18 cellular contexts compared by ENCODE assay signal in genomic region chr18:40121001-40121400, GRCh38.
DNase-seq lines count a peak whose midpoint lies in the region; ATAC-seq and TF ChIP-seq lines count a peak whose summit lies in the region.
"Had no signal": no experiment of that assay in that cellular context is flagged by ENCODE, and none has a peak within 500 bp of the region (broad histone marks: within the 10 kb centered on the region; RNA-seq: fewer than 3 reads in every experiment).

No MANE protein-coding gene starts in this region.

- no TSS peak for BruUV-seq in mammary epithelial cell (replicated peaks; lab: Mats Ljungman, UMichigan)
- BruUV-seq in MCF 10A (replicated peaks; lab: Mats Ljungman, UMichigan): no TSS peak

- 48% methylated on average over 2 of the region's 2 CpGs for WGBS in mammary epithelial cell (ENCODE audit: low coverage, missing lambda C conversion rate)

- POLR2A ChIA-PET in MCF 10A (lab: Yijun Ruan, JAX): no interaction called here

- H3K27me3 Mint-ChIP-seq in MCF 10A (ENCODE audit: insufficient read depth, unreplicated experiment): no peaks in the 10 kb centered on the region

- no peak overlapping the region for H3K4me3 Mint-ChIP-seq in MCF 10A (ENCODE audit: unreplicated experiment)
- H3K4me3 Mint-ChIP-seq: CD8-positive, alpha-beta memory T cell; GM23338 had no signal

- H3K9me3 Mint-ChIP-seq in MCF 10A (ENCODE audit: unreplicated experiment): peaks cover 7% of the 10 kb centered on the region

- in situ Hi-C loops in mammary epithelial cell (cut with MboI; ENCODE audit: low sequenced_read_pairs in 2 of 2): no loop called here

- H3K36me3 Mint-ChIP-seq in MCF 10A (ENCODE audit: insufficient read depth, unreplicated experiment): no peaks in the 10 kb centered on the region
- H3K36me3 Mint-ChIP-seq: CD8-positive, alpha-beta memory T cell had no signal

- H3K27ac ChIP-seq in mammary epithelial cell (ENCODE audit: insufficient read depth, low read depth, low read length) (no peak overlapping the region), foreskin keratinocyte (no peak overlapping the region), parathyroid adenoma (no peak overlapping the region)
- H3K27ac ChIP-seq: 22Rv1, BLaER1 had no signal

- no peak overlapping the region for H3K4me2 ChIP-seq in mammary epithelial cell (ENCODE audit: insufficient read depth, low read depth, low read length)
- no peak overlapping the region for H3K4me2 ChIP-seq in parathyroid adenoma (ENCODE audit: low read length)
- H3K4me2 ChIP-seq: BLaER1, GM23338 had no signal

- H3K27me3 ChIP-seq in mammary epithelial cell (ENCODE audit: insufficient read depth, low read length) (no peaks in the 10 kb centered on the region), foreskin keratinocyte (no peaks in the 10 kb centered on the region), parathyroid adenoma (ENCODE audit: control insufficient read depth, insufficient read depth, low read length) (no peaks in the 10 kb centered on the region)
- H3K27me3 ChIP-seq: BLaER1 had no signal

- H2AFZ ChIP-seq in mammary epithelial cell (ENCODE audit: low read depth, low read length) (no peak overlapping the region), parathyroid adenoma (peak overlapping the region; percentile 28)
- H2AFZ ChIP-seq: GM23338 had no signal

- no peaks in the 10 kb centered on the region for H3K4me1 ChIP-seq in mammary epithelial cell (ENCODE audit: insufficient read depth, low read length)
- peaks cover 5% of the 10 kb centered on the region for H3K4me1 ChIP-seq in foreskin keratinocyte
- H3K4me1 ChIP-seq in parathyroid adenoma: peaks cover 6% of the 10 kb centered on the region
- H3K4me1 ChIP-seq: BLaER1, Caco-2 had no signal

- H3K9ac ChIP-seq in mammary epithelial cell (ENCODE audit: insufficient read depth, low read length) (no peak overlapping the region), parathyroid adenoma (no peak overlapping the region)
- H3K9ac ChIP-seq: BLaER1 had no signal

- no peaks in the 10 kb centered on the region for H4K20me1 ChIP-seq in mammary epithelial cell (ENCODE audit: insufficient read depth, low read length)
- H4K20me1 ChIP-seq: BLaER1 had no signal

- intact Hi-C loops in mammary epithelial cell (cut with micrococcal nuclease): no loop called here
- intact Hi-C loops in MCF 10A (cut with micrococcal nuclease): no loop called here

- H3K36me3 ChIP-seq in mammary epithelial cell (ENCODE audit: insufficient read depth, low read length) (no peaks in the 10 kb centered on the region), parathyroid adenoma (ENCODE audit: control insufficient read depth, insufficient read depth, low read length) (no peaks in the 10 kb centered on the region)
- H3K36me3 ChIP-seq: BLaER1 had no signal

- H3K9me3 ChIP-seq in mammary epithelial cell (replicated peaks; ENCODE audit: insufficient read depth, low read length) (no peaks in the 10 kb centered on the region), parathyroid adenoma (ENCODE audit: control insufficient read depth, low read length) (no peaks in the 10 kb centered on the region)
- H3K9me3 ChIP-seq: Caco-2 had no signal

- H3K27ac Mint-ChIP-seq in MCF 10A (ENCODE audit: low read depth, unreplicated experiment): no peak overlapping the region
- H3K27ac Mint-ChIP-seq: CD8-positive, alpha-beta memory T cell; GM23338 had no signal

- DNase-seq in mammary epithelial cell: peak; percentile 2
- DNase-seq in MCF 10A (ENCODE audit: unreplicated experiment): no peak
- peak; percentile 54 for DNase-seq in SW480 (ENCODE audit: low spot score)
- DNase-seq in foreskin keratinocyte: peak; percentile 29 to 58
- DNase-seq: AML-193; Caco-2; CD8-positive, alpha-beta memory T cell; DMS53; GF-D8; H7 had no signal

- dilution Hi-C loops in mammary epithelial cell (cut with HindIII; ENCODE audit: low sequenced_read_pairs): no loop called here

- peaks cover 15% of the 10 kb centered on the region for H3K4me1 Mint-ChIP-seq in MCF 10A (ENCODE audit: insufficient read depth, unreplicated experiment)
- H3K4me1 Mint-ChIP-seq: CD8-positive, alpha-beta memory T cell; GM23338 had no signal

- H3K4me3 ChIP-seq in mammary epithelial cell (replicated peaks in 1 of 3; ENCODE audit: insufficient read depth in 1 of 3, low read depth in 2 of 3, low read length in 3 of 3) (no peak overlapping the region), parathyroid adenoma (ENCODE audit: low read depth, low read length) (no peak overlapping the region)
- H3K4me3 ChIP-seq: BLaER1, GM23338 had no signal

- no peak for TF ChIP-seq CTCF in mammary epithelial cell (conservative IDR thresholded peaks at IDR 0.05 in 1 of 2, IDR thresholded peaks at IDR 0.05 in 1 of 2; ENCODE audit: extremely low read depth in 1 of 2, insufficient read depth in 1 of 2, low read depth in 1 of 2, low read length in 2 of 2)
- TF ChIP-seq CTCF in MCF 10A (IDR thresholded peaks at IDR 0.05; ENCODE audit: unreplicated experiment): no peak
- no peak for TF ChIP-seq CTCF in foreskin keratinocyte (conservative IDR thresholded peaks at IDR 0.05)
- TF ChIP-seq CTCF in parathyroid adenoma (IDR thresholded peaks at IDR 0.05): no peak

- ATAC-seq in foreskin keratinocyte: peak; percentile 85
- ATAC-seq in GM18517 (IDR thresholded peaks at IDR 0.05; ENCODE audit: unreplicated experiment): no peak
- no peak for ATAC-seq in HG03432 (IDR thresholded peaks at IDR 0.05; ENCODE audit: unreplicated experiment)
- no peak for ATAC-seq in GM21447 (IDR thresholded peaks at IDR 0.05; ENCODE audit: unreplicated experiment)
- ATAC-seq: GM23338, HepG2 had no signal

- CTCF ChIA-PET in mammary epithelial cell (lab: Charles Lee; ENCODE audit: low non-redundant PET): no interaction called here
- CTCF ChIA-PET in MCF 10A (lab: Yijun Ruan, JAX): interaction anchor here (0.6 kb wide), 1 partner anchor 101 kb away, joined by 3 read pairs; no protein-coding TSS in a partner anchor

- H3K79me2 ChIP-seq in mammary epithelial cell (ENCODE audit: insufficient read depth, low read length) (no peaks in the 10 kb centered on the region), parathyroid adenoma (no peaks in the 10 kb centered on the region)
